ENCODE assay signal across 18 cellular contexts in genomic region chr7:36880108-36880507, GRCh38.
"Had no signal": no experiment of that assay in that cellular context is flagged by ENCODE, and none has a peak within 500 bp of the region (broad histone marks: within the 10 kb centered on the region; RNA-seq: fewer than 3 reads in every experiment).

No MANE protein-coding gene starts in this region.

- H3K27me3 Mint-ChIP-seq: activated naive CD8-positive, alpha-beta T cell treated with anti-CD3 and anti-CD28 coated beads for 36 hours; stimulated activated naive B cell treated with anti-CD40 and anti-IgM and Interleukin-4, amounts not matched to agents 10 μg/mL and 1 μg/mL and 100 μg/mL, for 72 hours had no signal

- H3K9me3 Mint-ChIP-seq: activated naive CD8-positive, alpha-beta T cell treated with anti-CD3 and anti-CD28 coated beads for 36 hours; activated T-helper 1 cell treated with anti-CD3 and anti-CD28 coated beads, Interleukin-12 subunit alpha, Interleukin-12 subunit beta, Interleukin-2, Interleukin-4 antibody, amounts not matched to agents 30 ng/mL and 10 ng/mL and 1 ng/mL, durations not matched to agents 14 hours and 24 hours and 36 hours; brain; stimulated activated naive B cell treated with anti-CD40 and anti-IgM and Interleukin-4, amounts not matched to agents 10 μg/mL and 1 μg/mL and 100 μg/mL, for 72 hours had no signal

- H3K4me1 Mint-ChIP-seq: stimulated activated naive B cell treated with anti-CD40 and anti-IgM and Interleukin-4, amounts not matched to agents 10 μg/mL and 1 μg/mL and 100 μg/mL, for 72 hours had no signal

- FAIRE-seq: endothelial cell of umbilical vein, urothelium cell line had no signal

- H3K4me3 Mint-ChIP-seq: activated naive CD8-positive, alpha-beta T cell treated with anti-CD3 and anti-CD28 coated beads for 36 hours; activated T-helper 1 cell treated with anti-CD3 and anti-CD28 coated beads, Interleukin-12 subunit alpha, Interleukin-12 subunit beta, Interleukin-2, Interleukin-4 antibody, amounts not matched to agents 30 ng/mL and 10 ng/mL and 1 ng/mL, durations not matched to agents 14 hours and 24 hours and 36 hours; stimulated activated naive B cell treated with anti-CD40 and anti-IgM and Interleukin-4, amounts not matched to agents 10 μg/mL and 1 μg/mL and 100 μg/mL, for 72 hours had no signal

- H3K27ac Mint-ChIP-seq: activated naive CD8-positive, alpha-beta T cell treated with anti-CD3 and anti-CD28 coated beads for 36 hours; activated T-helper 1 cell treated with anti-CD3 and anti-CD28 coated beads, Interleukin-12 subunit alpha, Interleukin-12 subunit beta, Interleukin-2, Interleukin-4 antibody, amounts not matched to agents 30 ng/mL and 10 ng/mL and 1 ng/mL, durations not matched to agents 14 hours and 24 hours and 36 hours; stimulated activated naive B cell treated with anti-CD40 and anti-IgM and Interleukin-4, amounts not matched to agents 10 μg/mL and 1 μg/mL and 100 μg/mL, for 72 hours had no signal

- H3K4me3 ChIP-seq: esophagus squamous epithelium, lung, tibial artery had no signal

- H3K27ac ChIP-seq: neutrophil, tibial artery had no signal

- H3K9me3 ChIP-seq: esophagus squamous epithelium, neutrophil, tibial artery had no signal

- H3K27me3 ChIP-seq: esophagus squamous epithelium, neutrophil, tibial artery had no signal

- H3K4me1 ChIP-seq: tibial artery had no signal

- DNase-seq: activated CD4-positive, alpha-beta T cell treated with anti-CD3 and anti-CD28 coated beads, Interleukin-2, amount 50 U/mL, for 1 hour; activated naive CD8-positive, alpha-beta T cell treated with anti-CD3 and anti-CD28 coated beads for 36 hours; cortex of kidney; effector CD4-positive, alpha-beta T cell; esophagus squamous epithelium; glutamatergic neuron; left colon; posterior cingulate gyrus; stimulated activated CD4-positive, alpha-beta T cell treated with anti-CD3 and anti-CD28 coated beads, Interleukin-15, amount 100 ng/mL, for 24 hours; stimulated activated CD4-positive, alpha-beta T cell treated with anti-CD3 and anti-CD28 coated beads, Interleukin-4, amount 100 ng/mL, for 1 hour; stimulated activated naive B cell treated with anti-CD40 and anti-IgM and Interleukin-4, amounts not matched to agents 10 μg/mL and 1 μg/mL and 100 μg/mL, for 72 hours; tibial artery had no signal

- ATAC-seq: left colon; stimulated activated naive B cell treated with anti-CD40 and anti-IgM and Interleukin-4, amounts not matched to agents 10 μg/mL and 1 μg/mL and 100 μg/mL, for 72 hours had no signal
